11 cellular contexts compared by ENCODE assay signal in genomic region chr3:4850928-4851265, GRCh38.
DNase-seq lines count a peak whose midpoint lies in the region; ATAC-seq and TF ChIP-seq lines count a peak whose summit lies in the region.
"Had no signal": no experiment of that assay in that cellular context is flagged by ENCODE, and none has a peak within 500 bp of the region (broad histone marks: within the 10 kb centered on the region; RNA-seq: fewer than 3 reads in every experiment).

No MANE protein-coding gene starts in this region.

- peaks cover 36% of the 10 kb centered on the region for H3K36me3 Mint-ChIP-seq in activated T-helper 17 cell treated with anti-CD3 and anti-CD28 coated beads, Interleukin-2, amount 50 U/mL, for 72 hours (ENCODE audit: low read depth)
- peaks cover 20 to 24% of the 10 kb centered on the region in 2 donors for H3K36me3 Mint-ChIP-seq in CD14-positive monocyte
- H3K36me3 Mint-ChIP-seq: mesothelial cell of epicardium had no signal

- H3K27ac ChIP-seq in right lobe of liver = no peak overlapping the region
- H3K27ac ChIP-seq: SK-N-MC had no signal

- intact Hi-C loops in right lobe of liver (cut with DNase I) = no loop called here
- intact Hi-C loops in CD14-positive monocyte (cut with micrococcal nuclease) = no loop called here

- no peak for TF ChIP-seq CTCF in GM12865 (IDR thresholded peaks at IDR 0.05; ENCODE audit: insufficient read depth, low read depth, low read length, missing control alignments)
- TF ChIP-seq CTCF in right lobe of liver (IDR thresholded peaks at IDR 0.05) = no peak
- TF ChIP-seq CTCF in CD14-positive monocyte (IDR thresholded peaks at IDR 0.05) = no peak

- DNase-seq in GM12865 (ENCODE audit: low read depth) (peak; percentile 74), medulla oblongata (ENCODE audit: extremely low spot score) (no peak), right lobe of liver (no peak), NCI-H1694 treated with DMSO at 0.1 percent for 48 hours (lab: John Stamatoyannopoulos, UW) (no peak), CD14-positive monocyte (ENCODE audit: low spot score) (no peak)
- DNase-seq: NCI-H1694 had no signal

- no peak for TF ChIP-seq POLR2A in right lobe of liver (IDR thresholded peaks at IDR 0.05)

- H3K36me3 ChIP-seq in right lobe of liver = no peaks in the 10 kb centered on the region

- no peaks in the 10 kb centered on the region for H3K27me3 ChIP-seq in right lobe of liver

- ATAC-seq in GM19397 (IDR thresholded peaks at IDR 0.05; ENCODE audit: unreplicated experiment) = peak; percentile 29
- peak; percentile 36 for ATAC-seq in HG03064 (IDR thresholded peaks at IDR 0.05; ENCODE audit: low read depth, unreplicated experiment)
- peak; percentile 77 for ATAC-seq in activated T-helper 17 cell treated with anti-CD3 and anti-CD28 coated beads, Interleukin-2, amount 50 U/mL, for 72 hours (replicated peaks)
- no peak for ATAC-seq in right lobe of liver

- H3K27ac Mint-ChIP-seq in activated T-helper 17 cell treated with anti-CD3 and anti-CD28 coated beads, Interleukin-2, amount 50 U/mL, for 72 hours = peak overlapping the region; percentile 95
- no peak overlapping the region for H3K27ac Mint-ChIP-seq in CD14-positive monocyte
- H3K27ac Mint-ChIP-seq: mesothelial cell of epicardium had no signal

- 80% methylated on average over 3 of the region's 3 CpGs for WGBS in right lobe of liver (ENCODE audit: insufficient coverage, low coverage, low lambda C conversion rate, missing lambda C conversion rate)

- no peak overlapping the region for H3K4me3 ChIP-seq in GM12865 (ENCODE audit: low read depth, low read length)
- H3K4me3 ChIP-seq in right lobe of liver = no peak overlapping the region
- H3K4me3 ChIP-seq: SK-N-MC had no signal

- H3K9me3 ChIP-seq in right lobe of liver = no peaks in the 10 kb centered on the region

- peaks cover 60% of the 10 kb centered on the region for H3K4me1 Mint-ChIP-seq in activated T-helper 17 cell treated with anti-CD3 and anti-CD28 coated beads, Interleukin-2, amount 50 U/mL, for 72 hours
- H3K4me1 Mint-ChIP-seq in CD14-positive monocyte = peaks cover 23% of the 10 kb centered on the region

- peaks cover 0 to 3% (median under 1%) of the 10 kb centered on the region in 4 donors for H3K4me1 ChIP-seq in right lobe of liver

- no peaks in the 10 kb centered on the region for H3K27me3 Mint-ChIP-seq in activated T-helper 17 cell treated with anti-CD3 and anti-CD28 coated beads, Interleukin-2, amount 50 U/mL, for 72 hours
- peaks cover 0 to 3% (median 1%) of the 10 kb centered on the region in 3 donors for H3K27me3 Mint-ChIP-seq in CD14-positive monocyte (ENCODE audit: low read depth in 3 of 3)

- peak overlapping the region; percentile 63 for H3K4me3 Mint-ChIP-seq in activated T-helper 17 cell treated with anti-CD3 and anti-CD28 coated beads, Interleukin-2, amount 50 U/mL, for 72 hours
- H3K4me3 Mint-ChIP-seq in CD14-positive monocyte = no peak overlapping the region
- H3K4me3 Mint-ChIP-seq: mesothelial cell of epicardium had no signal

- H3K9me3 Mint-ChIP-seq in activated T-helper 17 cell treated with anti-CD3 and anti-CD28 coated beads, Interleukin-2, amount 50 U/mL, for 72 hours = no peaks in the 10 kb centered on the region
- peaks cover 0 to 2% (median 0%) of the 10 kb centered on the region in 7 donors for H3K9me3 Mint-ChIP-seq in CD14-positive monocyte
- H3K9me3 Mint-ChIP-seq: mesothelial cell of epicardium had no signal

Comparison
In these comparisons a context has a peak if more than half of its experiments do, and no peak if none do; other contexts are left out.
1. ATAC-seq: peak in GM19397 (single experiment), HG03064 (single experiment) and activated T-helper 17 cell treated with anti-CD3 and anti-CD28 coated beads, Interleukin-2, amount 50 U/mL, for 72 hours (single experiment); none in right lobe of liver (0 of 4).